Comparison of ENCODE assay signal across 1 cellular context in genomic region chr1:224406216-224406615, GRCh38.
TF ChIP-seq lines count a peak whose summit lies in the region.

No MANE protein-coding gene starts in this region.

TF ChIP-seq in GM23338, 12 proteins besides CTCF, POLR2A, EP300 and RAD21 (continued from another document):
- TF ChIP-seq ZNF462 (CRISPR knock-in tag; IDR thresholded peaks at IDR 0.05): no peak
